In genomic region chr17:4482338-4483011, GRCh38 we compare ENCODE assay signal across 15 cellular contexts. TPM values are rescaled to one million over a fixed set of nuclear protein-coding genes. Genes with fewer than 3 reads are reported as not detected.
A peak's percentile ranks its signal among the peaks of the same experiment; 100 is the strongest.
DNase-seq lines count a peak whose midpoint lies in the region; ATAC-seq and TF ChIP-seq lines count a peak whose summit lies in the region.
"Had no signal": no experiment of that assay in that cellular context is flagged by ENCODE, and none has a peak within 500 bp of the region (broad histone marks: within the 10 kb centered on the region; RNA-seq: fewer than 3 reads in every experiment).

No MANE protein-coding gene starts in this region.

- no peak overlapping the region for H2BK12ac ChIP-seq in mesenchymal stem cell (ENCODE audit: low read length in 2 of 2)

- H2BK5ac ChIP-seq in mesenchymal stem cell (ENCODE audit: low read depth, low read length, poor library complexity, severe bottlenecking): peak overlapping the region; percentile 35

- no peak for DNase-seq in breast epithelium (ENCODE audit: low spot score in 2 of 2)
- no peak for DNase-seq in MCF 10A (ENCODE audit: unreplicated experiment)
- no peak for DNase-seq in activated naive CD8-positive, alpha-beta T cell treated with anti-CD3 and anti-CD28 coated beads for 36 hours
- DNase-seq in mesenchymal stem cell: no peak
- DNase-seq in upper lobe of right lung: no peak
- no peak for DNase-seq in SKM-1 treated with dmso at 0.1 percent for 144 hours (lab: John Stamatoyannopoulos, UW; ENCODE audit: unreplicated experiment)
- DNase-seq in effector memory CD4-positive, alpha-beta T cell: no peak
- DNase-seq: activated naive CD4-positive, alpha-beta T cell treated with anti-CD3 and anti-CD28 coated beads for 36 hours; NCI-H1436; NCI-H446 treated with DMSO at 0.1 percent for 48 hours; SK-N-SH; WERI-Rb-1 had no signal

- H3K36me3 ChIP-seq in breast epithelium: no peaks in the 10 kb centered on the region
- H3K36me3 ChIP-seq in mesenchymal stem cell (ENCODE audit: control insufficient read depth in 1 of 2, insufficient read depth in 2 of 2, low read depth in 1 of 2, low read length in 2 of 2): no peaks in the 10 kb centered on the region
- H3K36me3 ChIP-seq in upper lobe of right lung: no peaks in the 10 kb centered on the region
- no peaks in the 10 kb centered on the region for H3K36me3 ChIP-seq in effector memory CD4-positive, alpha-beta T cell (ENCODE audit: control insufficient read depth, insufficient read depth, low read length)
- H3K36me3 ChIP-seq: WERI-Rb-1 had no signal

- ATAC-seq in upper lobe of right lung (no peak), HG03520 (IDR thresholded peaks at IDR 0.05; ENCODE audit: unreplicated experiment) (no peak)

- H2BK120ac ChIP-seq in mesenchymal stem cell (ENCODE audit: low read depth, low read length): no peak overlapping the region

- H3K36me3 Mint-ChIP-seq in MCF 10A (ENCODE audit: insufficient read depth, unreplicated experiment): no peaks in the 10 kb centered on the region
- H3K36me3 Mint-ChIP-seq in activated naive CD8-positive, alpha-beta T cell treated with anti-CD3 and anti-CD28 coated beads for 36 hours: peaks cover 9% of the 10 kb centered on the region

- H3K4me3 ChIP-seq in breast epithelium: peak overlapping the region in 1 of 3 donors; percentile 35
- H3K4me3 ChIP-seq in mesenchymal stem cell (ENCODE audit: insufficient read depth in 1 of 2, low read depth in 1 of 2, low read length in 2 of 2): no peak overlapping the region
- H3K4me3 ChIP-seq in upper lobe of right lung: no peak overlapping the region
- H3K4me3 ChIP-seq in effector memory CD4-positive, alpha-beta T cell (ENCODE audit: insufficient read depth, low read depth, low read length, poor library complexity, severe bottlenecking): no peak overlapping the region

- H3K18ac ChIP-seq in mesenchymal stem cell (ENCODE audit: low read depth in 1 of 2, low read length in 2 of 2): no peak overlapping the region

- no peaks in the 10 kb centered on the region for H3K79me1 ChIP-seq in mesenchymal stem cell (replicated peaks; ENCODE audit: low read length, poor library complexity, severe bottlenecking)

- no peaks in the 10 kb centered on the region for H3K9me3 Mint-ChIP-seq in MCF 10A (ENCODE audit: unreplicated experiment)
- no peaks in the 10 kb centered on the region for H3K9me3 Mint-ChIP-seq in activated naive CD8-positive, alpha-beta T cell treated with anti-CD3 and anti-CD28 coated beads for 36 hours
- H3K9me3 Mint-ChIP-seq: activated naive CD4-positive, alpha-beta T cell treated with anti-CD3 and anti-CD28 coated beads for 36 hours; central memory CD8-positive, alpha-beta T cell had no signal

- no peaks in the 10 kb centered on the region for H3K9me3 ChIP-seq in breast epithelium
- no peaks in the 10 kb centered on the region for H3K9me3 ChIP-seq in mesenchymal stem cell (ENCODE audit: control insufficient read depth, low read length)
- H3K9me3 ChIP-seq in upper lobe of right lung: no peaks in the 10 kb centered on the region
- no peaks in the 10 kb centered on the region for H3K9me3 ChIP-seq in effector memory CD4-positive, alpha-beta T cell (ENCODE audit: control insufficient read depth, low read length)
- H3K9me3 ChIP-seq: SK-N-SH had no signal

- no peak overlapping the region for H2BK15ac ChIP-seq in mesenchymal stem cell (ENCODE audit: low read depth, poor library complexity, severe bottlenecking)

- H3K4me1 Mint-ChIP-seq in MCF 10A (ENCODE audit: insufficient read depth, unreplicated experiment): peaks cover 9% of the 10 kb centered on the region
- H3K4me1 Mint-ChIP-seq in activated naive CD8-positive, alpha-beta T cell treated with anti-CD3 and anti-CD28 coated beads for 36 hours: peaks cover 42% of the 10 kb centered on the region

- H3K4me1 ChIP-seq in breast epithelium (peaks cover 4 to 14% of the 10 kb centered on the region in 2 donors), mesenchymal stem cell (ENCODE audit: control insufficient read depth, insufficient read depth, low read depth, low read length) (peaks cover 39% of the 10 kb centered on the region), upper lobe of right lung (peaks cover 12% of the 10 kb centered on the region)
- peaks cover 28% of the 10 kb centered on the region for H3K4me1 ChIP-seq in effector memory CD4-positive, alpha-beta T cell (ENCODE audit: control insufficient read depth, insufficient read depth, low read length, poor library complexity, severe bottlenecking)

- peak overlapping the region; percentile 93 for H2AK5ac ChIP-seq in mesenchymal stem cell (ENCODE audit: low read length, severe bottlenecking)

- WGBS in mesenchymal stem cell: 90% methylated on average over 13 of the region's 16 CpGs

- POLR2A ChIA-PET in MCF 10A (lab: Yijun Ruan, JAX): no interaction called here

- no peak overlapping the region for H3K4ac ChIP-seq in mesenchymal stem cell (ENCODE audit: low read depth in 1 of 2, low read length in 2 of 2)

- H3K9ac ChIP-seq in mesenchymal stem cell (ENCODE audit: low read length): no peak overlapping the region
- H3K9ac ChIP-seq: SK-N-SH had no signal

- H3K27me3 Mint-ChIP-seq in MCF 10A (ENCODE audit: insufficient read depth, unreplicated experiment): no peaks in the 10 kb centered on the region
- no peaks in the 10 kb centered on the region for H3K27me3 Mint-ChIP-seq in activated naive CD8-positive, alpha-beta T cell treated with anti-CD3 and anti-CD28 coated beads for 36 hours
- H3K27me3 Mint-ChIP-seq: central memory CD8-positive, alpha-beta T cell had no signal

- H3K27ac Mint-ChIP-seq in MCF 10A (ENCODE audit: low read depth, unreplicated experiment): no peak overlapping the region
- H3K27ac Mint-ChIP-seq in activated naive CD8-positive, alpha-beta T cell treated with anti-CD3 and anti-CD28 coated beads for 36 hours: peak overlapping the region; percentile 95
- H3K27ac Mint-ChIP-seq: activated naive CD4-positive, alpha-beta T cell treated with anti-CD3 and anti-CD28 coated beads for 36 hours had no signal

- H3K27me3 ChIP-seq in breast epithelium: no peaks in the 10 kb centered on the region
- H3K27me3 ChIP-seq in mesenchymal stem cell (ENCODE audit: control insufficient read depth in 1 of 2, insufficient read depth in 1 of 2, low read length in 2 of 2): peaks cover 0 to 53% of the 10 kb centered on the region in 2 experiments
- H3K27me3 ChIP-seq in upper lobe of right lung: no peaks in the 10 kb centered on the region
- H3K27me3 ChIP-seq in effector memory CD4-positive, alpha-beta T cell (replicated peaks; ENCODE audit: control insufficient read depth, insufficient read depth, low read length, poor library complexity, severe bottlenecking): no peaks in the 10 kb centered on the region

- no peak overlapping the region for H3K4me3 Mint-ChIP-seq in MCF 10A (ENCODE audit: unreplicated experiment)
- H3K4me3 Mint-ChIP-seq in activated naive CD8-positive, alpha-beta T cell treated with anti-CD3 and anti-CD28 coated beads for 36 hours: no peak overlapping the region
- H3K4me3 Mint-ChIP-seq: activated naive CD4-positive, alpha-beta T cell treated with anti-CD3 and anti-CD28 coated beads for 36 hours had no signal

- no peak overlapping the region for H4K91ac ChIP-seq in mesenchymal stem cell (ENCODE audit: low read length)

- no peak overlapping the region for H4K8ac ChIP-seq in mesenchymal stem cell (ENCODE audit: low read length)

- TF ChIP-seq CTCF in breast epithelium (IDR thresholded peaks at IDR 0.05): no peak
- no peak for TF ChIP-seq CTCF in MCF 10A (IDR thresholded peaks at IDR 0.05; ENCODE audit: unreplicated experiment)
- TF ChIP-seq CTCF in upper lobe of right lung (IDR thresholded peaks at IDR 0.05): no peak

- H3K14ac ChIP-seq in mesenchymal stem cell (ENCODE audit: low read length in 2 of 2): no peak overlapping the region

- peak overlapping the region; percentile 89 to 92 for H3K27ac ChIP-seq in breast epithelium
- no peak overlapping the region for H3K27ac ChIP-seq in mesenchymal stem cell (ENCODE audit: low read length, poor library complexity, severe bottlenecking)
- peak overlapping the region; percentile 81 for H3K27ac ChIP-seq in upper lobe of right lung
- H3K27ac ChIP-seq in effector memory CD4-positive, alpha-beta T cell (ENCODE audit: insufficient read depth, low read length, poor library complexity, severe bottlenecking): no peak overlapping the region

- no peak overlapping the region for H2AFZ ChIP-seq in mesenchymal stem cell (ENCODE audit: low read depth, low read length)

- BruUV-seq in MCF 10A (replicated peaks; lab: Mats Ljungman, UMichigan): no TSS peak

- CTCF ChIA-PET in MCF 10A (lab: Yijun Ruan, JAX): no interaction called here

- H3K23ac ChIP-seq in mesenchymal stem cell (ENCODE audit: low read length in 2 of 2): no peak overlapping the region

- no peak overlapping the region for H3K4me2 ChIP-seq in mesenchymal stem cell (ENCODE audit: low read length, poor library complexity, severe bottlenecking)
- H3K4me2 ChIP-seq: SK-N-SH had no signal

- TF ChIP-seq POLR2A in breast epithelium (IDR thresholded peaks at IDR 0.05): no peak

- intact Hi-C loops in breast epithelium (cut with DNase I; ENCODE audit: low total_unique reads): loop anchor here (5.0 kb wide), 1 partner anchor 1690 kb away; no protein-coding TSS in a partner anchor
- intact Hi-C loops in MCF 10A (cut with micrococcal nuclease): no loop called here
- intact Hi-C loops in upper lobe of right lung (cut with DNase I): no loop called here

RNA-seq across cellular contexts. Expression of gene SPNS2, which starts 16.2 kb away (rescaled TPM):
- 10 to 100 TPM in 2 of 3 donors, 1 to 10 TPM in 1; 5.3 to 14.1 (median 11.5) TPM for total RNA-seq in breast epithelium
- not detected in 2 replicates for total RNA-seq in MCF 10A (2022)
- under 1 TPM; 0.20 to 0.43 TPM for total RNA-seq in activated naive CD8-positive, alpha-beta T cell treated with anti-CD3 and anti-CD28 coated beads for 36 hours
- polyA plus RNA-seq in mesenchymal stem cell (2013, experiment 1 of 2): 0.01 TPM
- not detected for polyA plus RNA-seq in mesenchymal stem cell (2013, experiment 2 of 2)
- total RNA-seq in upper lobe of right lung: 67.0 TPM
- polyA plus RNA-seq: AG04450 had no signal

RNA-seq across cellular contexts. Expression of gene SPNS3, which starts 48.7 kb away (rescaled TPM):
- total RNA-seq in breast epithelium: under 1 TPM in 1 of 3 donors, not detected in 2; 0.15 TPM
- not detected in 2 replicates for total RNA-seq in MCF 10A (2022)
- total RNA-seq in activated naive CD8-positive, alpha-beta T cell treated with anti-CD3 and anti-CD28 coated beads for 36 hours: 10 to 100 TPM; 11.7 to 14.3 TPM
- not detected for polyA plus RNA-seq in mesenchymal stem cell (2013, experiment 1 of 2)
- not detected for polyA plus RNA-seq in mesenchymal stem cell (2013, experiment 2 of 2)
- 0.87 TPM for total RNA-seq in upper lobe of right lung
- polyA plus RNA-seq: AG04450 had no signal

Comparison
In these comparisons a context has a peak if more than half of its experiments do, and no peak if none do; other contexts are left out.
1. H3K27ac ChIP-seq: peak in breast epithelium (2 of 2) and upper lobe of right lung (single experiment); none in mesenchymal stem cell (single experiment) and effector memory CD4-positive, alpha-beta T cell (single experiment).